9 cellular contexts compared by ENCODE assay signal in genomic region chr13:45695198-45695730, GRCh38. TPM values are rescaled to one million over a fixed set of nuclear protein-coding genes. Genes with fewer than 3 reads are reported as not detected.
DNase-seq lines count a peak whose midpoint lies in the region; ATAC-seq and TF ChIP-seq lines count a peak whose summit lies in the region.
"Had no signal": no experiment of that assay in that cellular context is flagged by ENCODE, and none has a peak within 500 bp of the region (broad histone marks: within the 10 kb centered on the region; RNA-seq: fewer than 3 reads in every experiment).

No MANE protein-coding gene starts in this region.

- no peaks in the 10 kb centered on the region for H3K27me3 ChIP-seq in KMS-11 (ENCODE audit: insufficient read depth, low read depth)
- H3K27me3 ChIP-seq in naive thymus-derived CD4-positive, alpha-beta T cell (ENCODE audit: control insufficient read depth in 2 of 2, insufficient read depth in 2 of 2, low read length in 2 of 2) = no peaks in the 10 kb centered on the region
- H3K27me3 ChIP-seq in foreskin keratinocyte = peaks cover 55% of the 10 kb centered on the region

- POLR2A ChIA-PET in naive thymus-derived CD4-positive, alpha-beta T cell (lab: Charles Lee) = no interaction called here

- H3K9me3 Mint-ChIP-seq in naive thymus-derived CD4-positive, alpha-beta T cell = peaks cover 0 to 10% (median 0%) of the 10 kb centered on the region in 11 donors

- H3K27ac ChIP-seq in KMS-11 = peak overlapping the region; percentile 99
- no peak overlapping the region for H3K27ac ChIP-seq in naive thymus-derived CD4-positive, alpha-beta T cell (ENCODE audit: low read depth, low read length)
- no peak overlapping the region for H3K27ac ChIP-seq in foreskin keratinocyte
- H3K27ac ChIP-seq: 22Rv1 had no signal

- CTCF ChIA-PET in naive thymus-derived CD4-positive, alpha-beta T cell (lab: Charles Lee) = no interaction called here

- H3K4me3 ChIP-seq in KMS-11 (IDR thresholded peaks at IDR 0.05; ENCODE audit: insufficient read depth, low read depth, low read length) = no peak overlapping the region
- no peak overlapping the region for H3K4me3 ChIP-seq in naive thymus-derived CD4-positive, alpha-beta T cell (ENCODE audit: low read length)

- DNase-seq in activated CD4-positive, CD25-positive, alpha-beta regulatory T cell treated with anti-CD3 and anti-CD28 coated beads, Interleukin-2, amount 50 U/mL, for 72 hours = no peak
- no peak for DNase-seq in naive thymus-derived CD4-positive, alpha-beta T cell
- DNase-seq in HCEC 1CT (no peak), foreskin keratinocyte (no peak), cerebellar cortex (ENCODE audit: low spot score) (no peak)

- H3K36me3 Mint-ChIP-seq in naive thymus-derived CD4-positive, alpha-beta T cell = peaks cover 0 to 5% (median 0%) of the 10 kb centered on the region in 5 donors

- no peak overlapping the region for H3K4me3 Mint-ChIP-seq in naive thymus-derived CD4-positive, alpha-beta T cell

- no peak for TF ChIP-seq CTCF in KMS-11 (conservative IDR thresholded peaks at IDR 0.05; ENCODE audit: low read depth, low read length)
- no peak for TF ChIP-seq CTCF in foreskin keratinocyte (conservative IDR thresholded peaks at IDR 0.05)

- peak overlapping the region; percentile 84 for H3K4me2 ChIP-seq in KMS-11

- H3K4me1 ChIP-seq in KMS-11 (ENCODE audit: low read depth, poor library complexity, severe bottlenecking) = peaks cover 48% of the 10 kb centered on the region
- H3K4me1 ChIP-seq in naive thymus-derived CD4-positive, alpha-beta T cell (ENCODE audit: control insufficient read depth in 2 of 2, insufficient read depth in 2 of 2, low read length in 2 of 2) = no peaks in the 10 kb centered on the region
- H3K4me1 ChIP-seq in foreskin keratinocyte = no peaks in the 10 kb centered on the region

- H3K4me1 Mint-ChIP-seq in naive thymus-derived CD4-positive, alpha-beta T cell = no peaks in the 10 kb centered on the region

- peak; percentile 82 for ATAC-seq in activated CD4-positive, CD25-positive, alpha-beta regulatory T cell treated with anti-CD3 and anti-CD28 coated beads, Interleukin-2, amount 50 U/mL, for 24 hours
- ATAC-seq in GM21723 (IDR thresholded peaks at IDR 0.05; ENCODE audit: unreplicated experiment) (peak; percentile 55), foreskin keratinocyte (no peak)
- ATAC-seq in naive thymus-derived CD4-positive, alpha-beta T cell = peak; percentile 31

- H3K9me3 ChIP-seq in naive thymus-derived CD4-positive, alpha-beta T cell (ENCODE audit: control insufficient read depth in 2 of 3, low read length in 3 of 3) = no peaks in the 10 kb centered on the region

- H2AFZ ChIP-seq in KMS-11 (ENCODE audit: low read depth) = no peak overlapping the region

- no peaks in the 10 kb centered on the region for H3K36me3 ChIP-seq in KMS-11 (ENCODE audit: insufficient read depth)
- no peaks in the 10 kb centered on the region for H3K36me3 ChIP-seq in naive thymus-derived CD4-positive, alpha-beta T cell (ENCODE audit: control insufficient read depth in 2 of 3, insufficient read depth in 3 of 3, low read length in 3 of 3)

- peaks cover 42% of the 10 kb centered on the region for H3K79me2 ChIP-seq in KMS-11 (ENCODE audit: insufficient read depth, low read depth)

- intact Hi-C loops in naive thymus-derived CD4-positive, alpha-beta T cell (cut with micrococcal nuclease) = no loop called here

- H3K27ac Mint-ChIP-seq in naive thymus-derived CD4-positive, alpha-beta T cell = peak overlapping the region in 1 of 9 donors; percentile 44

- peak overlapping the region; percentile 61; the same call in 1 of the 2 replicates for H3K9ac ChIP-seq in KMS-11

- H4K20me1 ChIP-seq in KMS-11 (ENCODE audit: insufficient read depth) = no peaks in the 10 kb centered on the region

- peaks cover 0 to 9% (median 8%) of the 10 kb centered on the region in 5 donors for H3K27me3 Mint-ChIP-seq in naive thymus-derived CD4-positive, alpha-beta T cell

RNA-seq across cellular contexts. Expression of gene CBY2, which starts 6.9 kb away (rescaled TPM):
- total RNA-seq in naive thymus-derived CD4-positive, alpha-beta T cell = not detected
- polyA plus RNA-seq in naive thymus-derived CD4-positive, alpha-beta T cell = under 1 TPM in 1 of 2 donors, not detected in 1; 0.40 TPM
- not detected in 2 replicates for total RNA-seq in foreskin keratinocyte
- polyA plus RNA-seq in foreskin keratinocyte = not detected in 2 replicates
